ENCODE assay signal across 35 cellular contexts in genomic region chr20:4384961-4385360, GRCh38.
"Had no signal": no experiment of that assay in that cellular context is flagged by ENCODE, and none has a peak within 500 bp of the region (broad histone marks: within the 10 kb centered on the region; RNA-seq: fewer than 3 reads in every experiment).

No MANE protein-coding gene starts in this region.

- DNase-seq: activated CD4-positive, alpha-beta T cell treated with anti-CD3 and anti-CD28 coated beads for 36 hours; activated CD4-positive, alpha-beta T cell treated with anti-CD3 and anti-CD28 coated beads, Interleukin-2, amount 10 ng/mL, durations not matched to agents 7 days and 5 days; activated CD4-positive, alpha-beta T cell treated with anti-CD3 and anti-CD28 coated beads, Interleukin-2, amount 50 U/mL, for 48 hours; activated CD4-positive, CD25-positive, alpha-beta regulatory T cell; activated CD4-positive, CD25-positive, alpha-beta regulatory T cell treated with anti-CD3 and anti-CD28 coated beads, Interleukin-2, amount 50 U/mL, for 72 hours; activated CD8-positive, alpha-beta memory T cell treated with anti-CD3 and anti-CD28 coated beads, Interleukin-2, amount 10 ng/mL, durations not matched to agents 7 days and 5 days; activated CD8-positive, alpha-beta memory T cell treated with anti-CD3 and anti-CD28 coated beads, Interleukin-2, amount 50 U/mL, for 4 hours; activated CD8-positive, alpha-beta T cell treated with anti-CD3 and anti-CD28 coated beads for 36 hours; activated effector memory CD4-positive, alpha-beta T cell treated with anti-CD3 and anti-CD28 coated beads, Interleukin-2, amount 50 U/mL, for 16 hours; activated naive CD4-positive, alpha-beta T cell treated with anti-CD3 and anti-CD28 coated beads for 36 hours; activated naive CD8-positive, alpha-beta T cell treated with anti-CD3 and anti-CD28 coated beads for 36 hours; activated naive CD8-positive, alpha-beta T cell treated with anti-CD3 and anti-CD28 coated beads, Interleukin-2, amount 50 U/mL, for 24 hours; activated T-cell treated with anti-CD3 and anti-CD28 coated beads, Interleukin-2, amount 50 U/mL, for 1 hour; activated T-cell treated with anti-CD3 and anti-CD28 coated beads, Interleukin-2, amount 50 U/mL, for 48 hours; adrenal gland; amygdala; aorta; central memory CD4-positive, alpha-beta T cell; cerebellar nuclear complex; colonic mucosa; effector memory CD4-positive, alpha-beta T cell; endodermal cell; foreskin keratinocyte; gastrocnemius medialis; glutamatergic neuron; heart left ventricle; hypothalamus; T-helper 2 cell had no signal

- H3K27me3 ChIP-seq: cardiac muscle cell, colonic mucosa, esophagus muscularis mucosa, gastrocnemius medialis had no signal

- H3K36me3 ChIP-seq: adrenal gland, breast epithelium, cardiac muscle cell, colonic mucosa, esophagus muscularis mucosa, gastrocnemius medialis, heart left ventricle had no signal

- H3K27ac ChIP-seq: adrenal gland, breast epithelium, cardiac muscle cell, colonic mucosa, esophagus muscularis mucosa, foreskin keratinocyte, gastrocnemius medialis, heart left ventricle had no signal

- H3K4me3 ChIP-seq: adrenal gland, breast epithelium, cardiac muscle cell, colonic mucosa, esophagus muscularis mucosa, gastrocnemius medialis, heart left ventricle had no signal

- H3K27ac Mint-ChIP-seq: activated CD4-positive, alpha-beta T cell treated with anti-CD3 and anti-CD28 coated beads for 36 hours; activated CD4-positive, alpha-beta T cell treated with anti-CD3 and anti-CD28 coated beads, Interleukin-2, amount 10 ng/mL, durations not matched to agents 7 days and 5 days; activated CD8-positive, alpha-beta memory T cell treated with anti-CD3 and anti-CD28 coated beads, Interleukin-2, amount 10 ng/mL, durations not matched to agents 7 days and 5 days; activated CD8-positive, alpha-beta T cell treated with anti-CD3 and anti-CD28 coated beads for 36 hours; activated naive CD4-positive, alpha-beta T cell treated with anti-CD3 and anti-CD28 coated beads for 36 hours; activated naive CD4-positive, alpha-beta T cell treated with anti-CD3 and anti-CD28 coated beads, Interleukin-2, amount 50 U/mL, for 24 hours; activated naive CD8-positive, alpha-beta T cell treated with anti-CD3 and anti-CD28 coated beads for 36 hours; activated naive CD8-positive, alpha-beta T cell treated with anti-CD3 and anti-CD28 coated beads, Interleukin-2, amount 50 U/mL, for 24 hours; activated T-helper 1 cell treated with anti-CD3 and anti-CD28 coated beads, Interleukin-12 subunit alpha, Interleukin-12 subunit beta, Interleukin-2, Interleukin-4 antibody, amounts not matched to agents 30 ng/mL and 10 ng/mL and 1 ng/mL, durations not matched to agents 14 hours and 24 hours and 36 hours; activated T-helper 2 cell treated with anti-CD3 and anti-CD28 coated beads, Interferon-gamma antibody, Interleukin-2, Interleukin-4, amounts not matched to agents 10 μg/mL and 5 μg/mL and 100 μg/mL, durations not matched to agents 14 hours and 24 hours and 36 hours; brain; endodermal cell had no signal

- H3K4me1 ChIP-seq: adrenal gland, breast epithelium, colonic mucosa, esophagus muscularis mucosa, foreskin keratinocyte, gastrocnemius medialis, heart left ventricle had no signal

- H3K36me3 Mint-ChIP-seq: activated CD8-positive, alpha-beta memory T cell treated with anti-CD3 and anti-CD28 coated beads, Interleukin-2, amount 10 ng/mL, durations not matched to agents 7 days and 5 days; activated naive CD4-positive, alpha-beta T cell treated with anti-CD3 and anti-CD28 coated beads, Interleukin-2, amount 50 U/mL, for 24 hours; activated naive CD8-positive, alpha-beta T cell treated with anti-CD3 and anti-CD28 coated beads for 36 hours; brain had no signal

- ATAC-seq: activated CD4-positive, alpha-beta T cell treated with anti-CD3 and anti-CD28 coated beads for 36 hours; activated CD8-positive, alpha-beta memory T cell treated with anti-CD3 and anti-CD28 coated beads, Interleukin-2, amount 10 ng/mL, durations not matched to agents 7 days and 5 days; activated CD8-positive, alpha-beta T cell treated with anti-CD3 and anti-CD28 coated beads for 36 hours; activated naive CD8-positive, alpha-beta T cell treated with anti-CD3 and anti-CD28 coated beads, Interleukin-2, amount 50 U/mL, for 24 hours; foreskin keratinocyte; gastrocnemius medialis; heart left ventricle had no signal

- H3K9me3 ChIP-seq: adrenal gland, breast epithelium, colonic mucosa, esophagus muscularis mucosa, gastrocnemius medialis, heart left ventricle had no signal

- H3K9me3 Mint-ChIP-seq: activated CD4-positive, alpha-beta T cell treated with anti-CD3 and anti-CD28 coated beads, Interleukin-2, amount 10 ng/mL, durations not matched to agents 7 days and 5 days; activated CD8-positive, alpha-beta T cell treated with anti-CD3 and anti-CD28 coated beads for 36 hours; activated naive CD8-positive, alpha-beta T cell treated with anti-CD3 and anti-CD28 coated beads for 36 hours; activated T-helper 1 cell treated with anti-CD3 and anti-CD28 coated beads, Interleukin-12 subunit alpha, Interleukin-12 subunit beta, Interleukin-2, Interleukin-4 antibody, amounts not matched to agents 30 ng/mL and 10 ng/mL and 1 ng/mL, durations not matched to agents 14 hours and 24 hours and 36 hours had no signal

- H3K4me3 Mint-ChIP-seq: activated CD4-positive, alpha-beta T cell treated with anti-CD3 and anti-CD28 coated beads for 36 hours; activated CD4-positive, alpha-beta T cell treated with anti-CD3 and anti-CD28 coated beads, Interleukin-2, amount 10 ng/mL, durations not matched to agents 7 days and 5 days; activated CD8-positive, alpha-beta memory T cell treated with anti-CD3 and anti-CD28 coated beads, Interleukin-2, amount 10 ng/mL, durations not matched to agents 7 days and 5 days; activated CD8-positive, alpha-beta T cell treated with anti-CD3 and anti-CD28 coated beads for 36 hours; activated naive CD4-positive, alpha-beta T cell treated with anti-CD3 and anti-CD28 coated beads for 36 hours; activated naive CD4-positive, alpha-beta T cell treated with anti-CD3 and anti-CD28 coated beads, Interleukin-2, amount 50 U/mL, for 24 hours; activated naive CD8-positive, alpha-beta T cell treated with anti-CD3 and anti-CD28 coated beads for 36 hours; activated naive CD8-positive, alpha-beta T cell treated with anti-CD3 and anti-CD28 coated beads, Interleukin-2, amount 50 U/mL, for 24 hours; activated T-helper 1 cell treated with anti-CD3 and anti-CD28 coated beads, Interleukin-12 subunit alpha, Interleukin-12 subunit beta, Interleukin-2, Interleukin-4 antibody, amounts not matched to agents 30 ng/mL and 10 ng/mL and 1 ng/mL, durations not matched to agents 14 hours and 24 hours and 36 hours; brain; endodermal cell had no signal

- H3K4me1 Mint-ChIP-seq: activated CD4-positive, alpha-beta T cell treated with anti-CD3 and anti-CD28 coated beads for 36 hours; activated CD4-positive, alpha-beta T cell treated with anti-CD3 and anti-CD28 coated beads, Interleukin-2, amount 10 ng/mL, durations not matched to agents 7 days and 5 days; activated CD8-positive, alpha-beta memory T cell treated with anti-CD3 and anti-CD28 coated beads, Interleukin-2, amount 10 ng/mL, durations not matched to agents 7 days and 5 days; activated naive CD4-positive, alpha-beta T cell treated with anti-CD3 and anti-CD28 coated beads, Interleukin-2, amount 50 U/mL, for 24 hours; activated naive CD8-positive, alpha-beta T cell treated with anti-CD3 and anti-CD28 coated beads for 36 hours; activated naive CD8-positive, alpha-beta T cell treated with anti-CD3 and anti-CD28 coated beads, Interleukin-2, amount 50 U/mL, for 24 hours; brain; endodermal cell had no signal
